13 cellular contexts compared by ENCODE assay signal in genomic region chr2:71784734-71785549, GRCh38.
DNase-seq lines count a peak whose midpoint lies in the region; ATAC-seq and TF ChIP-seq lines count a peak whose summit lies in the region.
"Had no signal": no experiment of that assay in that cellular context is flagged by ENCODE, and none has a peak within 500 bp of the region (broad histone marks: within the 10 kb centered on the region; RNA-seq: fewer than 3 reads in every experiment).

No MANE protein-coding gene starts in this region.

- H3K4me3 Mint-ChIP-seq in activated T-cell treated with anti-CD3 and anti-CD28 coated beads, Interleukin-2, amount 50 U/mL, for 24 hours, result no peak overlapping the region

- no peaks in the 10 kb centered on the region for H3K9me3 ChIP-seq in MG63
- H3K9me3 ChIP-seq in prostate gland, result no peaks in the 10 kb centered on the region
- H3K9me3 ChIP-seq: sigmoid colon had no signal

- H3K9me3 Mint-ChIP-seq in activated T-cell treated with anti-CD3 and anti-CD28 coated beads, Interleukin-2, amount 50 U/mL, for 24 hours, result no peaks in the 10 kb centered on the region

- H3K27me3 ChIP-seq in MG63 (no peaks in the 10 kb centered on the region), prostate gland (replicated peaks; ENCODE audit: insufficient read depth) (no peaks in the 10 kb centered on the region)
- H3K27me3 ChIP-seq: sigmoid colon had no signal

- no peak for ATAC-seq in HG03521 (IDR thresholded peaks at IDR 0.05; ENCODE audit: unreplicated experiment)

- H3K4me1 Mint-ChIP-seq in activated T-cell treated with anti-CD3 and anti-CD28 coated beads, Interleukin-2, amount 50 U/mL, for 24 hours (ENCODE audit: low read depth), result no peaks in the 10 kb centered on the region

- TF ChIP-seq CTCF in prostate gland (IDR thresholded peaks at IDR 0.05) (no peak), GM10266 (IDR thresholded peaks at IDR 0.05; ENCODE audit: control insufficient read depth, insufficient read depth, low read depth, missing control alignments) (no peak)

- no peaks in the 10 kb centered on the region for H3K36me3 Mint-ChIP-seq in activated T-cell treated with anti-CD3 and anti-CD28 coated beads, Interleukin-2, amount 50 U/mL, for 24 hours (ENCODE audit: low read depth)

- no peaks in the 10 kb centered on the region for H3K4me1 ChIP-seq in prostate gland (replicated peaks)

- peaks cover 10% of the 10 kb centered on the region for H3K27me3 Mint-ChIP-seq in activated T-cell treated with anti-CD3 and anti-CD28 coated beads, Interleukin-2, amount 50 U/mL, for 24 hours

- WGBS in prostate gland, result 63% methylated on average over 9 of the region's 9 CpGs

- intact Hi-C loops in prostate gland (cut with DNase I), result no loop called here

- DNase-seq in GM03348 (ENCODE audit: low spot score), result peak; percentile 74
- DNase-seq in MG63, result peak; percentile 63
- peak; percentile 29 for DNase-seq in ecto neural progenitor cell (ENCODE audit: low spot score)
- peak; percentile 68 for DNase-seq in prostate gland (ENCODE audit: low spot score)
- DNase-seq in activated T-cell treated with anti-CD3 and anti-CD28 coated beads, Interleukin-2, amount 50 U/mL, for 24 hours, result no peak
- no peak for DNase-seq in GM10266 (ENCODE audit: extremely low spot score)
- no peak for DNase-seq in CD1c-positive myeloid dendritic cell (ENCODE audit: extremely low spot score)
- DNase-seq: activated T-cell treated with anti-CD3 and anti-CD28 coated beads, Interleukin-2, amount 50 U/mL, for 1 hour; cerebellar nuclear complex; NCI-H510A; sigmoid colon had no signal

- H3K36me3 ChIP-seq in MG63 (no peaks in the 10 kb centered on the region), prostate gland (no peaks in the 10 kb centered on the region)
- H3K36me3 ChIP-seq: sigmoid colon had no signal

- no peak overlapping the region for H3K4me3 ChIP-seq in MG63
- no peak overlapping the region for H3K4me3 ChIP-seq in prostate gland
- H3K4me3 ChIP-seq: sigmoid colon had no signal

- TF ChIP-seq POLR2A in prostate gland (IDR thresholded peaks at IDR 0.05), result no peak

- H3K27ac ChIP-seq in prostate gland, result peak overlapping the region; percentile 23 to 58
- H3K27ac ChIP-seq: KMS-11, sigmoid colon had no signal

- no peak overlapping the region for H3K27ac Mint-ChIP-seq in activated T-cell treated with anti-CD3 and anti-CD28 coated beads, Interleukin-2, amount 50 U/mL, for 24 hours

Comparison
In these comparisons a context has a peak if more than half of its experiments do, and no peak if none do; other contexts are left out.
1. DNase-seq: peak in GM03348 (single experiment), MG63 (single experiment), ecto neural progenitor cell (single experiment) and prostate gland (single experiment); none in activated T-cell treated with anti-CD3 and anti-CD28 coated beads, Interleukin-2, amount 50 U/mL, for 24 hours (single experiment), GM10266 (single experiment) and CD1c-positive myeloid dendritic cell (single experiment).